20 cellular contexts compared by ENCODE assay signal in the genomic region with DNA sequence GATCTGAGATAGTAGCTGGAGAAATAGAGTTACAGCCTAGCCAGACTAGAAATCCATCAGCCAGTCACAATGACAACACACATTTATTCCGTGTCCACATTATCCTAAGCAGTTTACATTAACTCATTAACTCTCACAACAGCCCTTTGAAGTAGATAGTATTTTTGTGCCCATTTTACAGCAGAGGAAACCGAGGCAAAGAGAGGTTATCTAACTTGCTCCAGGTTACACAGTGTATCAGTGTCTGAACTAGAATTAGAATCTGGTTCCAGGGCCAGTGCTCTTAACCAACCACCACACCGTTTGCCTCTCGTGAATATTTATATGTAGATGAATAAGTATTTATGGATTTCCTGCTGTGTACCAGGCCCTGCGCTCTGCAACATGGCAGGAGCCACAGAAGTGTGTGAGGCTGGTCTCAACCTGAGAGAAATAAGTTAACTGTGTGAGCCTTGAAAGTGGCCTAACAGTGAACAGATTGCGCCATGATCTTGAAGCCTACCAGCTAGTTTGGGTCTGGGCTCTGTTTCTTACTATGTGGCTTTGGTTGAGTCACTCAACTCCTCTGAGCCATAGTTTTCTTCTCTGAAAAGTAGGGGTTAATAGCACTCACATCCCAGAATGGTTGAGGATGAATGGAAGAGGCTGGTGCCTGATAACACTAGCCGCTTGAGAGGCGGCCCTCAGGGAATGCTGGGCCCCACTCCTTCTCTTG.
DNase-seq lines count a peak whose midpoint lies in the region; ATAC-seq, FAIRE-seq and TF ChIP-seq lines count a peak whose summit lies in the region.
"Had no signal": no experiment of that assay in that cellular context is flagged by ENCODE, and none has a peak within 500 bp of the region (broad histone marks: within the 10 kb centered on the region; RNA-seq: fewer than 3 reads in every experiment).

No MANE protein-coding gene starts in this region.

- dilution Hi-C loops in keratinocyte (cut with MboI; ENCODE audit: extremely low pct_ligation_motif_present, low sequenced_read_pairs): no loop called here

- DNase-seq in SIG-M5 treated with dmso at 0.1 percent for 504 hours (lab: John Stamatoyannopoulos, UW; ENCODE audit: unreplicated experiment) (peak; percentile 11), SIG-M5 (lab: John Stamatoyannopoulos, UW) (no peak), T-cell (no peak), keratinocyte (ENCODE audit: low read depth, low spot score) (no peak), cortex of kidney (lab: John Stamatoyannopoulos, UW) (no peak), colonic mucosa (no peak)
- DNase-seq: activated CD4-positive, alpha-beta T cell treated with anti-CD3 and anti-CD28 coated beads for 48 hours; activated T-cell treated with anti-CD3 and anti-CD28 coated beads, Interleukin-2, amount 50 U/mL, for 48 hours; BE2C; DMS79 treated with DMSO at 0.1 percent for 48 hours; H9; NCI-H1417 treated with DMSO at 0.1 percent for 48 hours; SK-N-SH had no signal

- no peak for TF ChIP-seq CTCF in keratinocyte (optimal IDR thresholded peaks at IDR 0.05 in 1 of 3, IDR thresholded peaks at IDR 0.05 in 1 of 3, conservative IDR thresholded peaks at IDR 0.05 in 1 of 3; ENCODE audit: extremely low read depth in 1 of 3, insufficient read depth in 2 of 3, low read length in 3 of 3)
- TF ChIP-seq CTCF in colonic mucosa (IDR thresholded peaks at IDR 0.05): no peak

- H3K9me3 ChIP-seq in BLaER1 (no peaks in the 10 kb centered on the region), keratinocyte (ENCODE audit: control insufficient read depth, low read depth, low read length) (no peaks in the 10 kb centered on the region), colonic mucosa (no peaks in the 10 kb centered on the region)
- H3K9me3 ChIP-seq: BE2C, SK-N-SH had no signal

- H4K20me1 ChIP-seq in BLaER1 (no peaks in the 10 kb centered on the region), keratinocyte (ENCODE audit: control insufficient read depth, extremely low read depth, insufficient read depth, low read length) (no peaks in the 10 kb centered on the region)

- CTCF ChIA-PET in T-cell (lab: Charles Lee): interaction anchor here (0.5 to 0.9 kb wide), 4 partner anchors 24 to 310 kb away, joined by 3 to 7 read pairs (median 3); a partner anchor contains a TSS

- ATAC-seq in T-cell (replicated peaks in 1 of 4) (no peak), HG03280 (IDR thresholded peaks at IDR 0.05; ENCODE audit: unreplicated experiment) (no peak)
- ATAC-seq: left ventricle myocardium superior had no signal

- peaks cover 2% of the 10 kb centered on the region for H3K9me1 ChIP-seq in keratinocyte (ENCODE audit: control insufficient read depth, extremely low read depth, insufficient read depth, low read length)

- H3K4me3 Mint-ChIP-seq in T-cell: no peak overlapping the region
- H3K4me3 Mint-ChIP-seq: H9 had no signal

- H3K9ac ChIP-seq in BLaER1: no peak overlapping the region
- H3K9ac ChIP-seq in keratinocyte (ENCODE audit: control insufficient read depth, extremely low read depth, insufficient read depth, low read length): no peak overlapping the region
- H3K9ac ChIP-seq in colonic mucosa (ENCODE audit: low read depth in 2 of 2, low read length in 2 of 2): no peak overlapping the region
- H3K9ac ChIP-seq: SK-N-SH had no signal

- peak overlapping the region; percentile 64 to 68 for H3K27ac Mint-ChIP-seq in T-cell
- H3K27ac Mint-ChIP-seq: H9 had no signal

- no peak overlapping the region for H3K4me3 ChIP-seq in BLaER1
- H3K4me3 ChIP-seq in keratinocyte (ENCODE audit: control insufficient read depth in 2 of 3, extremely low read depth in 1 of 3, insufficient read depth in 2 of 3, low read depth in 1 of 3, low read length in 3 of 3): no peak overlapping the region
- no peak overlapping the region for H3K4me3 ChIP-seq in colonic mucosa
- H3K4me3 ChIP-seq: smooth muscle cell had no signal

- POLR2A ChIA-PET in T-cell (lab: Charles Lee): no interaction called here

- H3K27ac ChIP-seq in BLaER1 (no peak overlapping the region), keratinocyte (ENCODE audit: control insufficient read depth, insufficient read depth, low read length) (no peak overlapping the region), colonic mucosa (no peak overlapping the region)
- H3K27ac ChIP-seq: 22Rv1 had no signal

- H3K4me1 ChIP-seq in BLaER1 (peaks cover 97% of the 10 kb centered on the region), keratinocyte (ENCODE audit: control insufficient read depth, extremely low read depth, insufficient read depth, low read length) (peaks cover 50% of the 10 kb centered on the region), colonic mucosa (peaks cover 30% of the 10 kb centered on the region)

- no peaks in the 10 kb centered on the region for H3K9me3 Mint-ChIP-seq in T-cell
- H3K9me3 Mint-ChIP-seq: H9 had no signal

- intact Hi-C loops in colonic mucosa (cut with DNase I): no loop called here

- no peaks in the 10 kb centered on the region for H3K27me3 Mint-ChIP-seq in T-cell
- H3K27me3 Mint-ChIP-seq: progenitor cell of endocrine pancreas had no signal

- peaks cover 15% of the 10 kb centered on the region for H3K36me3 Mint-ChIP-seq in T-cell

- peaks cover 20% of the 10 kb centered on the region for H3K36me3 ChIP-seq in BLaER1
- H3K36me3 ChIP-seq in keratinocyte (ENCODE audit: control insufficient read depth in 2 of 2, extremely low read depth in 1 of 2, insufficient read depth in 2 of 2, low read length in 2 of 2): peaks cover 14 to 38% of the 10 kb centered on the region in 2 experiments
- H3K36me3 ChIP-seq in colonic mucosa: no peaks in the 10 kb centered on the region
- H3K36me3 ChIP-seq: BE2C had no signal

- H3K4me1 Mint-ChIP-seq in T-cell: peaks cover 56 to 92% (median 67%) of the 10 kb centered on the region in 3 donors

- H3K27me3 ChIP-seq in BLaER1: no peaks in the 10 kb centered on the region
- H3K27me3 ChIP-seq in keratinocyte (ENCODE audit: control insufficient read depth, extremely low read depth, insufficient read depth, low read length): no peaks in the 10 kb centered on the region
- H3K27me3 ChIP-seq in colonic mucosa: no peaks in the 10 kb centered on the region
- H3K27me3 ChIP-seq: BE2C had no signal

- H3K79me2 ChIP-seq in keratinocyte (ENCODE audit: control insufficient read depth, insufficient read depth, low read length): no peaks in the 10 kb centered on the region

- FAIRE-seq in keratinocyte (lab: Jason Lieb, UNC): no peak
- FAIRE-seq: frontal cortex had no signal

- H3K4me2 ChIP-seq in BLaER1 (peak overlapping the region; percentile 13), keratinocyte (ENCODE audit: control insufficient read depth, extremely low read depth, insufficient read depth, low read depth, low read length) (peak overlapping the region; percentile 31)
- H3K4me2 ChIP-seq: SK-N-SH, smooth muscle cell had no signal

- no peak overlapping the region for H2AFZ ChIP-seq in keratinocyte (ENCODE audit: control insufficient read depth, low read length)
